34 cellular contexts compared by ENCODE assay signal in the genomic region with DNA sequence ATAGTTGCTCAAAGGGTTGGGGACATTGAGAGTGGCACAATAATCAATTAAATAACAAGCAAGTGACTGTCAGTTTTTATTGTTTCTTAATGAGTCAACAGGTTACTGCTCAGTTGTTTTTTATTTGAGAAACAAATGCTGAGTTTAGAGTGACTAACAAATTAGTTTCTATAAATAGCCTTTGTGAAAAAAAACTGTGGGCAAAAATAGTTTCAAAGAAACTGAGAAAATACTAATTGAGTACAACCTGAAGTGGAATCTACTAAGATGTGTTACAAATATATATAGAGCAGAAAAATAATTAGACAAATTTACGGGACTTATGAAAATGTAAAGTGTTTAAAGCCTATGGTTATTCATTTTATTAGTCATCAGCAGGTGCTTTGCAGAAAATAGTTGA. TPM values are rescaled to one million over a fixed set of nuclear protein-coding genes. Genes with fewer than 3 reads are reported as not detected.
"Had no signal": no experiment of that assay in that cellular context is flagged by ENCODE, and none has a peak within 500 bp of the region (broad histone marks: within the 10 kb centered on the region; RNA-seq: fewer than 3 reads in every experiment).

No MANE protein-coding gene starts in this region.

- H3K27ac ChIP-seq: Peyer's patch, RWPE1, VCaP had no signal

- H3K36me3 ChIP-seq: MG63, Peyer's patch had no signal

- DNase-seq: activated B cell treated with CpG ODN at 0.5 μM for 24 hours; activated CD4-positive, alpha-beta memory T cell treated with anti-CD3 and anti-CD28 coated beads for 36 hours; activated CD4-positive, alpha-beta T cell treated with anti-CD3 and anti-CD28 coated beads for 4 hours; activated CD4-positive, alpha-beta T cell treated with anti-CD3 and anti-CD28 coated beads, Interleukin-2, amount 50 U/mL, for 1 hour; activated CD4-positive, CD25-positive, alpha-beta regulatory T cell treated with anti-CD3 and anti-CD28 coated beads, Interleukin-2, amount 50 U/mL, for 72 hours; activated CD8-positive, alpha-beta memory T cell treated with anti-CD3 and anti-CD28 coated beads, Interleukin-2, amount 50 U/mL, for 4 hours; activated gamma-delta T cell treated with Interleukin-2 at 50 U/mL for 16 hours; activated naive CD4-positive, alpha-beta T cell treated with anti-CD3 and anti-CD28 coated beads for 36 hours; activated T-cell treated with anti-CD3 and anti-CD28 coated beads for 4 hours; activated T-cell treated with anti-CD3 and anti-CD28 coated beads, Interleukin-2, amount 50 U/mL, for 4 hours; anterior cingulate cortex; central memory CD4-positive, alpha-beta T cell; MG63; NCI-H1048; NCI-H1105 treated with DMSO at 0.1 percent for 48 hours; NCI-H1436 treated with DMSO at 0.1 percent for 48 hours; NCI-H1694 treated with DMSO at 0.1 percent for 48 hours; NCI-H2029; NCI-H345; NCI-H524 treated with DMSO at 0.1 percent for 48 hours; NK-92 treated with Interleukin-12 subunit alpha and Interleukin-12 subunit beta, amount 100 ng/mL, for 24 hours; PC-3; Peyer's patch; SIG-M5; T-cell; T-helper 17 cell had no signal

- H3K4me1 ChIP-seq: Peyer's patch had no signal

- ATAC-seq: activated naive CD4-positive, alpha-beta T cell treated with anti-CD3 and anti-CD28 coated beads, Interleukin-2, amount 50 U/mL, for 72 hours; activated T-cell treated with anti-CD3 and anti-CD28 coated beads, Interleukin-2, amount 50 U/mL, for 4 hours; PC-3; Right ventricle myocardium inferior; SK-N-SH treated with all-trans-retinoic acid at 6 μM for 48 hours; T-cell; T-helper 17 cell had no signal

- FAIRE-seq: bronchial epithelial cell, colon had no signal

- H3K27me3 ChIP-seq: MG63, Peyer's patch had no signal

- H3K4me3 ChIP-seq: MG63, Peyer's patch had no signal

RNA-seq across cellular contexts. Expression of a gene that starts 22.3 kb away (rescaled TPM):
- total RNA-seq: activated B cell treated with CpG ODN at 0.5 μM for 24 hours; activated CD4-positive, alpha-beta memory T cell treated with anti-CD3 and anti-CD28 coated beads for 36 hours; activated naive CD4-positive, alpha-beta T cell treated with anti-CD3 and anti-CD28 coated beads for 36 hours; activated naive CD4-positive, alpha-beta T cell treated with anti-CD3 and anti-CD28 coated beads, Interleukin-2, amount 50 U/mL, for 72 hours; activated T-helper 1 cell treated with anti-CD3 and anti-CD28 coated beads, Interleukin-12 subunit alpha, Interleukin-12 subunit beta, Interleukin-2, Interleukin-4 antibody, amounts not matched to agents 30 ng/mL and 10 ng/mL and 1 ng/mL, durations not matched to agents 14 hours and 24 hours and 36 hours; Peyer's patch; T-cell; T-helper 17 cell had no signal
